In the genomic region with DNA sequence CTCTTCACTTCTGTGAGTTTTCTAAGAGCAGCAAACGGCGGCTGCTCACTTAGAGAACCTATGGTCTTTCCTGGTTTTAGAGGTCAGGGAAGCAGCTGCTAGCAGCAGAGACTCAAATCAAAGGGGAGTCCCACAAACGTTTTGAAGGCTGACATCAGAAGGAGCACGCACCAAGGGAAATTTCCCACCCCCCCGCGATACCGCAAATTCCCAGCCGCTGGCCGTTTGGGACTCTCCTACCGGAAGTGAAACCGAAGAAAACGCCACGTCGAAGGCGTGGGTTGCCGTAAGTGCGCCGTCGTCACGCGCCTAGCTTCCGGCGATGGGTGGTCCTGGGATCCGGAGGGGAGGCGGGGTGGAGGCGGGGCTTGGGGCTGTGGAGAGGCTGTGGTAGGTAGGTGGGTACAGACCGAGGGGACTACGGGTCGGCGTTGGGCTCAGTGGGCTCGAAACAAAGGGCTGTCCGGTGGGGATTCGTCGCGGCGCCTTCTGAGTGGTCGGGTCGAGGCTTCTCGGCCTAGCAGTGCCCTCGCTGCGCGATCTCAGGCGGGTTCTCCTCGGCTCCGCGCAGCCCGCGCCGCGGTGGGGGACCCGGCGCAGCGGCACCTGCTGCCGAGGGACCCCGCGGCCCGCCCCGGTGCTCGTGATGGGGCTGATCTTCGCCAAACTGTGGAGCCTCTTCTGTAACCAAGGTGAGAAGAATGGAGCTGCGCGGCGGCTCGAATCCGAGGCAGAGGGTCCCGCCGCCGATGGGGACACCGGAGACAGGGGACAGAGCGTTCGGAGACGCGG, we compare ENCODE assay signal across 1 cellular context.
A peak's percentile ranks its signal among the peaks of the same experiment; 100 is the strongest.
TF ChIP-seq lines count a peak whose summit lies in the region.

A gene with protein sequence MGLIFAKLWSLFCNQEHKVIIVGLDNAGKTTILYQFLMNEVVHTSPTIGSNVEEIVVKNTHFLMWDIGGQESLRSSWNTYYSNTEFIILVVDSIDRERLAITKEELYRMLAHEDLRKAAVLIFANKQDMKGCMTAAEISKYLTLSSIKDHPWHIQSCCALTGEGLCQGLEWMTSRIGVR (plus strand): TSS at position 440 of the 792 bp plus-strand sequence. CDS start 207 bp downstream, at position 647.

TF ChIP-seq in A549, 52 proteins besides CTCF, POLR2A, EP300 and RAD21 (continued from another document):
- TF ChIP-seq, protein P1, sequence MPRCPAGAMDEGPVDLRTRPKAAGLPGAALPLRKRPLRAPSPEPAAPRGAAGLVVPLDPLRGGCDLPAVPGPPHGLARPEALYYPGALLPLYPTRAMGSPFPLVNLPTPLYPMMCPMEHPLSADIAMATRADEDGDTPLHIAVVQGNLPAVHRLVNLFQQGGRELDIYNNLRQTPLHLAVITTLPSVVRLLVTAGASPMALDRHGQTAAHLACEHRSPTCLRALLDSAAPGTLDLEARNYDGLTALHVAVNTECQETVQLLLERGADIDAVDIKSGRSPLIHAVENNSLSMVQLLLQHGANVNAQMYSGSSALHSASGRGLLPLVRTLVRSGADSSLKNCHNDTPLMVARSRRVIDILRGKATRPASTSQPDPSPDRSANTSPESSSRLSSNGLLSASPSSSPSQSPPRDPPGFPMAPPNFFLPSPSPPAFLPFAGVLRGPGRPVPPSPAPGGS (IDR thresholded peaks at IDR 0.05) = peak; percentile 80; the same call in 2 of the 3 replicates
- TF ChIP-seq, protein P2, sequence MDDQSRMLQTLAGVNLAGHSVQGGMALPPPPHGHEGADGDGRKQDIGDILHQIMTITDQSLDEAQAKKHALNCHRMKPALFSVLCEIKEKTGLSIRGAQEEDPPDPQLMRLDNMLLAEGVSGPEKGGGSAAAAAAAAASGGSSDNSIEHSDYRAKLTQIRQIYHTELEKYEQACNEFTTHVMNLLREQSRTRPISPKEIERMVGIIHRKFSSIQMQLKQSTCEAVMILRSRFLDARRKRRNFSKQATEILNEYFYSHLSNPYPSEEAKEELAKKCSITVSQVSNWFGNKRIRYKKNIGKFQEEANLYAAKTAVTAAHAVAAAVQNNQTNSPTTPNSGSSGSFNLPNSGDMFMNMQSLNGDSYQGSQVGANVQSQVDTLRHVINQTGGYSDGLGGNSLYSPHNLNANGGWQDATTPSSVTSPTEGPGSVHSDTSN (IDR thresholded peaks at IDR 0.05) = 0 out of 2 replicates have a peak, but pooled peaks have one; percentile 32
- no peak for TF ChIP-seq CEBPB (IDR thresholded peaks at IDR 0.05)
